ENCODE assay signal across 22 cellular contexts in the genomic region with DNA sequence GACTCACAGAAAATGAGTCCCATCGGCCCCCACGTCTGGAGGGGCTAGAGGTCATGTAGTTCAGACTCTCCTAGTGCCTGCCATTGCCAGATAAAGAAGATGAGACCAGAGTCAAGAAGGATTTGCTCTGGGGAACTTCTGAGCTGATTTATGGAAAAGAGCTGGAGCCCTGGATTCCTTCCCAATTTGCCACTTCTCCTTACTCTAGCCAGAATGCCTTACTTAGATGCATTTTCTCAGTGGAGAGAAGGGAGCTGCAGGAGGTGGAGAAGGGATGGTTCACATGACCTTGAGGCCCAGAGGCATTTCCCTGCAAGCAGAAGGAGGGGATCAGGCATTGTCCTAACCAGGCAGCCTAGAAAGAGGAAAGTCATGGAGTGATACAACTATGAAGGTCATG.
"Had no signal": no experiment of that assay in that cellular context is flagged by ENCODE, and none has a peak within 500 bp of the region (broad histone marks: within the 10 kb centered on the region; RNA-seq: fewer than 3 reads in every experiment).

No MANE protein-coding gene starts in this region.

- H3K4me3 Mint-ChIP-seq: activated naive CD8-positive, alpha-beta T cell treated with anti-CD3 and anti-CD28 coated beads for 36 hours; activated T-cell treated with anti-CD3 and anti-CD28 coated beads, Interleukin-2, amount 50 U/mL, for 72 hours; effector memory CD8-positive, alpha-beta T cell; immature natural killer cell; naive thymus-derived CD4-positive, alpha-beta T cell had no signal

- H3K9me3 Mint-ChIP-seq: activated naive CD8-positive, alpha-beta T cell treated with anti-CD3 and anti-CD28 coated beads for 36 hours; activated T-cell treated with anti-CD3 and anti-CD28 coated beads, Interleukin-2, amount 50 U/mL, for 72 hours; effector memory CD8-positive, alpha-beta T cell; immature natural killer cell; naive thymus-derived CD4-positive, alpha-beta T cell had no signal

- H3K36me3 Mint-ChIP-seq: activated naive CD8-positive, alpha-beta T cell treated with anti-CD3 and anti-CD28 coated beads for 36 hours; immature natural killer cell; naive thymus-derived CD4-positive, alpha-beta T cell had no signal

- H3K4me1 Mint-ChIP-seq: activated naive CD8-positive, alpha-beta T cell treated with anti-CD3 and anti-CD28 coated beads for 36 hours had no signal

- H3K27ac Mint-ChIP-seq: activated naive CD8-positive, alpha-beta T cell treated with anti-CD3 and anti-CD28 coated beads for 36 hours; activated T-cell treated with anti-CD3 and anti-CD28 coated beads, Interleukin-2, amount 50 U/mL, for 72 hours; effector memory CD8-positive, alpha-beta T cell; immature natural killer cell; naive thymus-derived CD4-positive, alpha-beta T cell had no signal

- ATAC-seq: activated T-cell treated with anti-CD3 and anti-CD28 coated beads, Interleukin-2, amount 50 U/mL, for 72 hours; effector memory CD8-positive, alpha-beta T cell; foreskin keratinocyte; heart left ventricle; naive thymus-derived CD4-positive, alpha-beta T cell; right lobe of liver had no signal

- DNase-seq: activated CD4-positive, alpha-beta T cell treated with anti-CD3 and anti-CD28 coated beads for 4 hours; activated CD4-positive, alpha-beta T cell treated with anti-CD3 and anti-CD28 coated beads, Interleukin-2, amount 50 U/mL, for 4 hours; activated naive CD4-positive, alpha-beta T cell treated with Interleukin-2 at 50 U/mL for 16 hours; activated naive CD8-positive, alpha-beta T cell treated with anti-CD3 and anti-CD28 coated beads for 36 hours; activated T-cell treated with anti-CD3 and anti-CD28 coated beads for 4 hours; activated T-cell treated with anti-CD3 and anti-CD28 coated beads, Interleukin-2, amount 50 U/mL, for 72 hours; adrenal gland; brain microvascular endothelial cell; cortex of kidney; effector memory CD8-positive, alpha-beta T cell; foreskin keratinocyte; heart left ventricle; hypothalamus; immature natural killer cell; kidney; midbrain; naive thymus-derived CD4-positive, alpha-beta T cell; right lobe of liver; stimulated activated CD4-positive, alpha-beta T cell treated with anti-CD3 and anti-CD28 coated beads, Interleukin-2, amount 100 ng/mL, for 48 hours; stimulated activated naive CD4-positive, alpha-beta T cell treated with Interleukin-2 at 50 U/mL for 16 hours; testis; transverse colon had no signal
